25 cellular contexts compared by ENCODE assay signal in genomic region chr12:118467576-118467975, GRCh38.
"Had no signal": no experiment of that assay in that cellular context is flagged by ENCODE, and none has a peak within 500 bp of the region (broad histone marks: within the 10 kb centered on the region; RNA-seq: fewer than 3 reads in every experiment).

No MANE protein-coding gene starts in this region.

- DNase-seq: activated B cell treated with CpG ODN at 0.5 μM for 24 hours; activated CD4-positive, alpha-beta T cell treated with anti-CD3 and anti-CD28 coated beads for 4 hours; activated CD4-positive, alpha-beta T cell treated with anti-CD3 and anti-CD28 coated beads, Interleukin-2, amount 50 U/mL, for 4 hours; activated CD8-positive, alpha-beta memory T cell treated with anti-CD3 and anti-CD28 coated beads, Interleukin-2, amount 50 U/mL, for 48 hours; activated gamma-delta T cell; activated naive CD4-positive, alpha-beta T cell treated with anti-CD3 and anti-CD28 coated beads, Interleukin-2, amount 10 ng/mL, durations not matched to agents 7 days and 5 days; activated T-cell treated with anti-CD3 and anti-CD28 coated beads, Interleukin-2, amount 50 U/mL, for 24 hours; colonic mucosa; effector CD8-positive, alpha-beta T cell; gastrocnemius medialis; glutamatergic neuron; naive B cell; nephron progenitor cell; pancreas; retina; sigmoid colon; stimulated activated CD4-positive, alpha-beta T cell treated with anti-CD3 and anti-CD28 coated beads, Interleukin-15, amount 100 ng/mL, for 24 hours; stimulated activated CD4-positive, alpha-beta T cell treated with anti-CD3 and anti-CD28 coated beads, Interleukin-2, amount 100 ng/mL, for 24 hours; stimulated activated naive B cell treated with anti-CD40 and anti-IgM and Interleukin-4, amounts not matched to agents 10 μg/mL and 1 μg/mL and 100 μg/mL, for 72 hours; stomach; T-helper 1 cell; thyroid gland; upper lobe of right lung had no signal

- H3K36me3 Mint-ChIP-seq: activated naive CD4-positive, alpha-beta T cell treated with anti-CD3 and anti-CD28 coated beads, Interleukin-2, amount 10 ng/mL, durations not matched to agents 7 days and 5 days; mesothelial cell of epicardium; naive B cell; stimulated activated naive B cell treated with anti-CD40 and anti-IgM and Interleukin-4, amounts not matched to agents 10 μg/mL and 1 μg/mL and 100 μg/mL, for 72 hours had no signal

- H3K27me3 Mint-ChIP-seq: activated naive CD4-positive, alpha-beta T cell treated with anti-CD3 and anti-CD28 coated beads, Interleukin-2, amount 10 ng/mL, durations not matched to agents 7 days and 5 days; stimulated activated naive B cell treated with anti-CD40 and anti-IgM and Interleukin-4, amounts not matched to agents 10 μg/mL and 1 μg/mL and 100 μg/mL, for 72 hours had no signal

- H3K4me3 Mint-ChIP-seq: activated B cell treated with CpG ODN at 0.5 μM for 24 hours; activated naive CD4-positive, alpha-beta T cell treated with anti-CD3 and anti-CD28 coated beads, Interleukin-2, amount 10 ng/mL, durations not matched to agents 7 days and 5 days; activated T-cell treated with anti-CD3 and anti-CD28 coated beads, Interleukin-2, amount 50 U/mL, for 24 hours; mesothelial cell of epicardium; naive B cell; nephron progenitor cell; stimulated activated naive B cell treated with anti-CD40 and anti-IgM and Interleukin-4, amounts not matched to agents 10 μg/mL and 1 μg/mL and 100 μg/mL, for 72 hours; T-helper 2 cell treated with Interferon-gamma antibody and Interleukin-4, amounts not matched to agents 5 μg/mL and 100 μg/mL, for 36 hours had no signal

- H3K4me1 Mint-ChIP-seq: activated B cell treated with CpG ODN at 0.5 μM for 24 hours; activated naive CD4-positive, alpha-beta T cell treated with anti-CD3 and anti-CD28 coated beads, Interleukin-2, amount 10 ng/mL, durations not matched to agents 7 days and 5 days; mesothelial cell of epicardium; naive B cell; nephron progenitor cell; stimulated activated naive B cell treated with anti-CD40 and anti-IgM and Interleukin-4, amounts not matched to agents 10 μg/mL and 1 μg/mL and 100 μg/mL, for 72 hours had no signal

- H3K9me3 Mint-ChIP-seq: activated B cell treated with CpG ODN at 0.5 μM for 24 hours; activated naive CD4-positive, alpha-beta T cell treated with anti-CD3 and anti-CD28 coated beads, Interleukin-2, amount 10 ng/mL, durations not matched to agents 7 days and 5 days; activated T-cell treated with anti-CD3 and anti-CD28 coated beads, Interleukin-2, amount 50 U/mL, for 24 hours; mesothelial cell of epicardium; nephron progenitor cell; T-helper 2 cell treated with Interferon-gamma antibody and Interleukin-4, amounts not matched to agents 5 μg/mL and 100 μg/mL, for 36 hours had no signal

- H3K27ac Mint-ChIP-seq: activated B cell treated with CpG ODN at 0.5 μM for 24 hours; activated naive CD4-positive, alpha-beta T cell treated with anti-CD3 and anti-CD28 coated beads, Interleukin-2, amount 10 ng/mL, durations not matched to agents 7 days and 5 days; activated T-cell treated with anti-CD3 and anti-CD28 coated beads, Interleukin-2, amount 50 U/mL, for 24 hours; mesothelial cell of epicardium; naive B cell; nephron progenitor cell; stimulated activated naive B cell treated with anti-CD40 and anti-IgM and Interleukin-4, amounts not matched to agents 10 μg/mL and 1 μg/mL and 100 μg/mL, for 72 hours; T-helper 2 cell treated with Interferon-gamma antibody and Interleukin-4, amounts not matched to agents 5 μg/mL and 100 μg/mL, for 36 hours had no signal
